In genomic region chr12:93719710-93720109, GRCh38 we compare ENCODE assay signal across 27 cellular contexts.
"Had no signal": no experiment of that assay in that cellular context is flagged by ENCODE, and none has a peak within 500 bp of the region (broad histone marks: within the 10 kb centered on the region; RNA-seq: fewer than 3 reads in every experiment).

No MANE protein-coding gene starts in this region.

- H3K27me3 ChIP-seq: colonic mucosa, dorsolateral prefrontal cortex, esophagus muscularis mucosa, esophagus squamous epithelium, foreskin keratinocyte, gastrocnemius medialis, gastroesophageal sphincter, heart left ventricle, heart right ventricle had no signal

- H3K9me3 Mint-ChIP-seq: effector memory CD8-positive, alpha-beta T cell had no signal

- H3K27ac Mint-ChIP-seq: dendritic cell treated with granulocyte-macrophage colony-stimulating factor and Interleukin-4, amounts not matched to agents 40 ng/mL and 50 ng/mL, for 4 days; effector memory CD8-positive, alpha-beta T cell; endodermal cell had no signal

- H3K4me3 ChIP-seq: colonic mucosa, coronary artery, dorsolateral prefrontal cortex, esophagus muscularis mucosa, esophagus squamous epithelium, gastrocnemius medialis, gastroesophageal sphincter, heart left ventricle, heart right ventricle had no signal

- DNase-seq: colonic mucosa; cortex of kidney; dermis blood vessel endothelial cell; dorsolateral prefrontal cortex; effector CD4-positive, alpha-beta T cell; effector CD8-positive, alpha-beta T cell; effector memory CD4-positive, alpha-beta T cell; effector memory CD8-positive, alpha-beta T cell; endodermal cell; erythroblast; esophagus squamous epithelium; foreskin fibroblast; foreskin keratinocyte; foreskin melanocyte; gastrocnemius medialis; glutamatergic neuron; head of caudate nucleus; heart left ventricle; heart right ventricle had no signal

- H3K36me3 ChIP-seq: colonic mucosa, esophagus muscularis mucosa, gastrocnemius medialis, gastroesophageal sphincter, heart left ventricle, heart right ventricle had no signal

- H3K4me1 ChIP-seq: colonic mucosa, foreskin keratinocyte had no signal

- H3K27me3 Mint-ChIP-seq: dendritic cell treated with granulocyte-macrophage colony-stimulating factor and Interleukin-4, amounts not matched to agents 40 ng/mL and 50 ng/mL, for 4 days; effector memory CD8-positive, alpha-beta T cell had no signal

- H3K9me3 ChIP-seq: colonic mucosa, gastrocnemius medialis had no signal

- FAIRE-seq: endometrium, endothelial cell of umbilical vein had no signal

- H3K27ac ChIP-seq: colonic mucosa, coronary artery, dorsolateral prefrontal cortex, epithelial cell of prostate, esophagus muscularis mucosa, esophagus squamous epithelium, foreskin keratinocyte, gastrocnemius medialis, gastroesophageal sphincter, heart left ventricle, heart right ventricle had no signal

- ATAC-seq: effector memory CD8-positive, alpha-beta T cell; esophagus mucosa; foreskin keratinocyte; gastrocnemius medialis; gastroesophageal sphincter; heart left ventricle; heart right ventricle had no signal

- H3K4me3 Mint-ChIP-seq: dendritic cell treated with granulocyte-macrophage colony-stimulating factor and Interleukin-4, amounts not matched to agents 40 ng/mL and 50 ng/mL, for 4 days; effector memory CD8-positive, alpha-beta T cell; endodermal cell had no signal
